ENCODE assay signal across 11 cellular contexts in the genomic region with DNA sequence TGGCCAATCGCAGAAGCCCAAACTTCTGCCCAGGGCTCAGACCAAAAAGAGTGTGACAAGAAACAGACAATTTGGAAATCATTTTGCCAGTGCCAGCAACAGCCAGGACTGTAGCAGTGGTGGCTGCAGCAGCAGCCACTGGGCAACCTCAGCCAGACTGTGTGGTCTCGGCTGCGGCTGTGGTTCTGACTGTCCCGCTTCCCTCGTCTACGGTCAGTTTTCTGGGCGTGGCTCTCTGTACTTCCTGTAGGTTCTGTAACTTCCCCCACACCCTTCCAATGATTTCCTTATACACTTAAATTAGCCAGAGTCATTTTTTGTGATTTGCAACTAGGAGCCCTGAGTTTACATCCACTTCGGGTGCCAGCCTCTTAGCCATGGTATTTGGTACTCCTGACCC. TPM values are rescaled to one million over a fixed set of nuclear protein-coding genes. Genes with fewer than 3 reads are reported as not detected.
DNase-seq lines count a peak whose midpoint lies in the region; ATAC-seq and TF ChIP-seq lines count a peak whose summit lies in the region.
"Had no signal": no experiment of that assay in that cellular context is flagged by ENCODE, and none has a peak within 500 bp of the region (broad histone marks: within the 10 kb centered on the region; RNA-seq: fewer than 3 reads in every experiment).

No MANE protein-coding gene starts in this region.

- peak overlapping the region in 3 of 8 donors; percentile 20 to 37 (median 31) for H3K27ac ChIP-seq in spleen
- H3K27ac ChIP-seq: neural progenitor cell, SK-N-MC had no signal

- POLR2A ChIA-PET in GM10248 (lab: Yijun Ruan, JAX): no interaction called here

- H3K36me3 Mint-ChIP-seq in T-helper 17 cell (ENCODE audit: low read depth): no peaks in the 10 kb centered on the region
- H3K36me3 Mint-ChIP-seq in activated naive CD4-positive, alpha-beta T cell treated with anti-CD3 and anti-CD28 coated beads for 36 hours (ENCODE audit: low read depth): no peaks in the 10 kb centered on the region
- H3K36me3 Mint-ChIP-seq: neural progenitor cell had no signal

- 11 to 30% (median 17%) methylated on average over 8 of the region's 8 CpGs for WGBS in spleen, 5 donors

- ATAC-seq in GM21786 (IDR thresholded peaks at IDR 0.05; ENCODE audit: unreplicated experiment) (peak; percentile 32), T-helper 17 cell (peak; percentile 43), left cardiac atrium (peak; percentile 28 to 48), GM19324 (IDR thresholded peaks at IDR 0.05; ENCODE audit: low FRiP score, unreplicated experiment) (no peak)
- ATAC-seq: stimulated activated naive CD8-positive, alpha-beta T cell treated with anti-CD3 and anti-CD28 coated beads, Interleukin-15, amount 100 ng/mL, for 72 hours had no signal

- no peak for TF ChIP-seq CTCF in spleen (IDR thresholded peaks at IDR 0.05 in 8 of 11, conservative IDR thresholded peaks at IDR 0.05 in 3 of 11)
- TF ChIP-seq CTCF in GM10248 (IDR thresholded peaks at IDR 0.05; ENCODE audit: control extremely low read depth, extremely low read depth, low read depth, missing control alignments): no peak

- H3K4me1 Mint-ChIP-seq in T-helper 17 cell: peaks cover 52% of the 10 kb centered on the region
- peaks cover 23% of the 10 kb centered on the region for H3K4me1 Mint-ChIP-seq in activated naive CD4-positive, alpha-beta T cell treated with anti-CD3 and anti-CD28 coated beads for 36 hours (ENCODE audit: low read depth)

- H3K27ac Mint-ChIP-seq in T-helper 17 cell: peak overlapping the region; percentile 89
- no peak overlapping the region for H3K27ac Mint-ChIP-seq in activated naive CD4-positive, alpha-beta T cell treated with anti-CD3 and anti-CD28 coated beads for 36 hours
- H3K27ac Mint-ChIP-seq: neural progenitor cell; stimulated activated naive CD8-positive, alpha-beta T cell treated with anti-CD3 and anti-CD28 coated beads, Interleukin-15, amount 100 ng/mL, for 72 hours had no signal

- H3K4me1 ChIP-seq in spleen: peaks cover 7 to 75% (median 42%) of the 10 kb centered on the region in 6 donors

- no peak for TF ChIP-seq POLR2A in spleen (IDR thresholded peaks at IDR 0.05)

- H3K4me3 ChIP-seq in spleen: peak overlapping the region in 1 of 8 donors; percentile 36
- H3K4me3 ChIP-seq: neural progenitor cell, SK-N-MC had no signal

- H3K4me3 Mint-ChIP-seq in T-helper 17 cell: peak overlapping the region; percentile 74
- no peak overlapping the region for H3K4me3 Mint-ChIP-seq in activated naive CD4-positive, alpha-beta T cell treated with anti-CD3 and anti-CD28 coated beads for 36 hours
- H3K4me3 Mint-ChIP-seq: neural progenitor cell; stimulated activated naive CD8-positive, alpha-beta T cell treated with anti-CD3 and anti-CD28 coated beads, Interleukin-15, amount 100 ng/mL, for 72 hours had no signal

- H3K27me3 ChIP-seq in spleen (replicated peaks in 1 of 7): no peaks in the 10 kb centered on the region
- H3K27me3 ChIP-seq: neural progenitor cell had no signal

- CTCF ChIA-PET in activated naive CD4-positive, alpha-beta T cell treated with anti-CD3 and anti-CD28 coated beads for 36 hours (lab: Charles Lee): no interaction called here
- CTCF ChIA-PET in GM10248 (lab: Yijun Ruan, JAX): interaction anchor here (0.9 kb wide), 1 partner anchor 114 kb away, joined by 3 read pairs; no protein-coding TSS in a partner anchor

- no peak for DNase-seq in T-helper 17 cell
- DNase-seq in left cardiac atrium: peak; percentile 77
- DNase-seq in spleen: peak; percentile 87
- DNase-seq in activated naive CD4-positive, alpha-beta T cell treated with anti-CD3 and anti-CD28 coated beads for 36 hours: no peak
- DNase-seq in NCI-H1092 treated with DMSO at 0.1 percent for 48 hours (lab: John Stamatoyannopoulos, UW): no peak
- no peak for DNase-seq in GM10248 (ENCODE audit: extremely low spot score)
- DNase-seq: stimulated activated naive CD8-positive, alpha-beta T cell treated with anti-CD3 and anti-CD28 coated beads, Interleukin-15, amount 100 ng/mL, for 72 hours had no signal

- H3K27me3 Mint-ChIP-seq in T-helper 17 cell: no peaks in the 10 kb centered on the region
- peaks cover 5% of the 10 kb centered on the region for H3K27me3 Mint-ChIP-seq in activated naive CD4-positive, alpha-beta T cell treated with anti-CD3 and anti-CD28 coated beads for 36 hours (ENCODE audit: low read depth)

- no peaks in the 10 kb centered on the region for H3K36me3 ChIP-seq in spleen
- H3K36me3 ChIP-seq: neural progenitor cell had no signal

- intact Hi-C loops in left cardiac atrium (cut with DNase I): no loop called here
- intact Hi-C loops in spleen (cut with DNase I; ENCODE audit: low total_unique reads): no loop called here
- intact Hi-C loops in activated naive CD4-positive, alpha-beta T cell treated with anti-CD3 and anti-CD28 coated beads for 36 hours (cut with micrococcal nuclease): no loop called here

- no peaks in the 10 kb centered on the region for H3K9me3 Mint-ChIP-seq in activated naive CD4-positive, alpha-beta T cell treated with anti-CD3 and anti-CD28 coated beads for 36 hours
- H3K9me3 Mint-ChIP-seq: neural progenitor cell; stimulated activated naive CD8-positive, alpha-beta T cell treated with anti-CD3 and anti-CD28 coated beads, Interleukin-15, amount 100 ng/mL, for 72 hours had no signal

- H3K9me3 ChIP-seq in T-helper 17 cell (ENCODE audit: control insufficient read depth, low read length, poor library complexity, severe bottlenecking) (no peaks in the 10 kb centered on the region), spleen (no peaks in the 10 kb centered on the region)

RNA-seq across cellular contexts. Expression of gene CYTH3, which starts 39.9 kb away (rescaled TPM):
- 10 to 100 TPM; 23.1 to 25.8 TPM for total RNA-seq in T-helper 17 cell
- total RNA-seq in left cardiac atrium: 10 to 100 TPM; 26.4 to 30.2 TPM
- 10 to 100 TPM in 6 of 7 donors, 1 to 10 TPM in 1; 9.6 to 28.1 (median 21.0) TPM for total RNA-seq in spleen
- polyA plus RNA-seq in spleen: 1 to 10 TPM; 2.5 to 4.8 (median 3.5) TPM
- 1 to 10 TPM; 1.1 TPM for total RNA-seq in activated naive CD4-positive, alpha-beta T cell treated with anti-CD3 and anti-CD28 coated beads for 36 hours

Comparison
In these comparisons a context has a peak if more than half of its experiments do, and no peak if none do; other contexts are left out.
1. DNase-seq: peak in left cardiac atrium (single experiment) and spleen (single experiment); none in T-helper 17 cell (0 of 3), activated naive CD4-positive, alpha-beta T cell treated with anti-CD3 and anti-CD28 coated beads for 36 hours (single experiment), NCI-H1092 treated with DMSO at 0.1 percent for 48 hours (single experiment) and GM10248 (single experiment).
2. RNA of gene CYTH3, which starts 39.9 kb away (total RNA-seq): 26.4 to 30.2 TPM in left cardiac atrium, 23.1 to 25.8 TPM in T-helper 17 cell and 9.6 to 28.1 TPM in spleen; 1.1 TPM in activated naive CD4-positive, alpha-beta T cell treated with anti-CD3 and anti-CD28 coated beads for 36 hours; every median in the first group is over 4 times any median in the second.